8 cellular contexts compared by ENCODE assay signal in the genomic region with DNA sequence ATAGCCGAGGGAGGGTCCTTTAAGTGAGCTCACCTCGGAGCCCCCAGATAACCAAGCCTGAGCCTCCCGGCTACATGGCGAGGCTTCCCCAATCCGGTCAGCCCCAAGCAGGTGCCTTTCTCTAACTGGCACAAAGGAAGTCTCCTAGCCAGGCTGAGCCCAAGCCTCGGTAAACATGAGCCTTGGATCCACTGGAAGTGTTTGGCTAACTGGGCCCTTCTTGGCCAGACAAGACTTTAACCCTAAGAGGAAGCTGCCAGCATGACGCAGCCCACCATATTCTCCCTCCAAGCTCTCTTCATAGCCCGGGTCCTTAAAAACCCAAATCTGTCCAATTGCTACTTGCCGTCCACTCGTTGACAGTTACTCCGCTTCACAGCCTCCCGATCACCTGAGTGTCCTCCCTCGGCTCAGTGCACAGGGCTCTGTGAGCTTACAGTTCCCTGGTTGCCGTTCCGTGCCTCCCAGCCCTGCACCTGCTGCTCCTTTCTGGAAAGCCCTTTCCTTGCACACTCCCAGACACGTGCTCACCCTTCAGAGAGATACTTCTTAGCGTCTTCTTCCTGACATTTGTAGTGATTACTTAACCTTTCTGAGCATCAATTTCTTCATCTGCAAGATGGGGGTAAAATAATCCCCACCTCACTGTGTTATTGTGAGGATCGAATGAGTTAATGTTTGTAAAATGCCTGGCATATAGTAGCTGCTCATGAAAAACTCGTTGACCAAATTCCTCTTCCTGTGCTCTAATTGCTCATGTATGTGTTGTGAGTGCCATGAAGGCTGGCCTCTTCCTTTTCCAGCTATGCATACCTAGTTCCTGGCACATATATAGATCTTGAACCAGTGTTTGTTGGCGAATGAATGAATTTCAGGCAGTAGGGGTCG. TPM values are rescaled to one million over a fixed set of nuclear protein-coding genes. Genes with fewer than 3 reads are reported as not detected.
DNase-seq lines count a peak whose midpoint lies in the region; ATAC-seq and TF ChIP-seq lines count a peak whose summit lies in the region.

No MANE protein-coding gene starts in this region.

- H3K27ac ChIP-seq in right lobe of liver (peak overlapping the region; percentile 86 to 96 (median 90)), upper lobe of left lung (peak overlapping the region; percentile 89 to 96 (median 94))

- H3K9me3 ChIP-seq in adipocyte (ENCODE audit: control insufficient read depth, low read length) (no peaks in the 10 kb centered on the region), right lobe of liver (no peaks in the 10 kb centered on the region), upper lobe of left lung (no peaks in the 10 kb centered on the region)

- DNase-seq in activated T-cell treated with anti-CD3 and anti-CD28 coated beads, Interleukin-2, amount 50 U/mL, for 72 hours = no peak
- no peak for DNase-seq in activated T-cell treated with anti-CD3 and anti-CD28 coated beads, Interleukin-2, amount 50 U/mL, for 48 hours
- DNase-seq in adipocyte (ENCODE audit: low read depth) (no peak), right lobe of liver (no peak), upper lobe of left lung (peak in 1 of 2 donors; percentile 35), NK-92 (lab: John Stamatoyannopoulos, UW; ENCODE audit: unreplicated experiment) (no peak)
- no peak for DNase-seq in activated effector memory CD4-positive, alpha-beta T cell treated with anti-CD3 and anti-CD28 coated beads, Interleukin-2, amount 50 U/mL, for 16 hours

- TF ChIP-seq EP300 in upper lobe of left lung (IDR thresholded peaks at IDR 0.05) = no peak

- 68% methylated on average over 9 of the region's 21 CpGs for WGBS in right lobe of liver (ENCODE audit: insufficient coverage, low coverage, low lambda C conversion rate, missing lambda C conversion rate)
- 65 to 77% methylated on average over 17 to 21 of the region's 21 CpGs for WGBS in upper lobe of left lung, 2 donors

- H3K4me1 ChIP-seq in adipocyte (ENCODE audit: control insufficient read depth, insufficient read depth, low read length) (peaks cover 20% of the 10 kb centered on the region), right lobe of liver (peaks cover 0 to 32% (median 12%) of the 10 kb centered on the region in 4 donors), upper lobe of left lung (peaks cover 48 to 57% (median 50%) of the 10 kb centered on the region in 4 donors)

- TF ChIP-seq POLR2A in right lobe of liver (IDR thresholded peaks at IDR 0.05) (no peak), upper lobe of left lung (IDR thresholded peaks at IDR 0.05) (no peak)

- no peaks in the 10 kb centered on the region for H3K9me3 Mint-ChIP-seq in activated T-cell treated with anti-CD3 and anti-CD28 coated beads, Interleukin-2, amount 50 U/mL, for 72 hours

- peaks cover 47% of the 10 kb centered on the region for H3K4me1 Mint-ChIP-seq in activated T-cell treated with anti-CD3 and anti-CD28 coated beads, Interleukin-2, amount 50 U/mL, for 72 hours (ENCODE audit: low read depth)

- no peak for ATAC-seq in activated T-cell treated with anti-CD3 and anti-CD28 coated beads, Interleukin-2, amount 50 U/mL, for 72 hours (replicated peaks in 1 of 2)
- ATAC-seq in right lobe of liver (no peak), upper lobe of left lung (ENCODE audit: low FRiP score in 2 of 2) (peak; percentile 0 to 1), HG03378 (IDR thresholded peaks at IDR 0.05; ENCODE audit: unreplicated experiment) (no peak)

- no peaks in the 10 kb centered on the region for H3K27me3 Mint-ChIP-seq in activated T-cell treated with anti-CD3 and anti-CD28 coated beads, Interleukin-2, amount 50 U/mL, for 72 hours (ENCODE audit: low read depth)

- H3K4me3 Mint-ChIP-seq in activated T-cell treated with anti-CD3 and anti-CD28 coated beads, Interleukin-2, amount 50 U/mL, for 72 hours = peak overlapping the region; percentile 62 to 73

- no peaks in the 10 kb centered on the region for H3K36me3 Mint-ChIP-seq in activated T-cell treated with anti-CD3 and anti-CD28 coated beads, Interleukin-2, amount 50 U/mL, for 72 hours (ENCODE audit: insufficient read depth in 2 of 2)

- intact Hi-C loops in right lobe of liver (cut with DNase I) = no loop called here

- H3K27ac Mint-ChIP-seq in activated T-cell treated with anti-CD3 and anti-CD28 coated beads, Interleukin-2, amount 50 U/mL, for 72 hours = peak overlapping the region; percentile 5

- H3K9ac ChIP-seq in adipocyte (ENCODE audit: low read length) = peak overlapping the region; percentile 54

- TF ChIP-seq CTCF in right lobe of liver (IDR thresholded peaks at IDR 0.05) (no peak), upper lobe of left lung (IDR thresholded peaks at IDR 0.05) (no peak)

- H3K4me3 ChIP-seq in adipocyte (ENCODE audit: low read length) (peak overlapping the region; percentile 69), right lobe of liver (peak overlapping the region in 2 of 3 donors; percentile 43 to 45), upper lobe of left lung (peak overlapping the region in 3 of 4 donors; percentile 45 to 56 (median 54))

- H3K36me3 ChIP-seq in adipocyte (ENCODE audit: control insufficient read depth, insufficient read depth, low read length, severe bottlenecking) = no peaks in the 10 kb centered on the region
- H3K36me3 ChIP-seq in right lobe of liver = no peaks in the 10 kb centered on the region
- no peaks in the 10 kb centered on the region for H3K36me3 ChIP-seq in upper lobe of left lung

- H3K27me3 ChIP-seq in adipocyte (replicated peaks; ENCODE audit: control insufficient read depth, insufficient read depth, low read length) = no peaks in the 10 kb centered on the region
- no peaks in the 10 kb centered on the region for H3K27me3 ChIP-seq in right lobe of liver
- H3K27me3 ChIP-seq in upper lobe of left lung = no peaks in the 10 kb centered on the region

RNA-seq across cellular contexts. Expression of a gene that starts 25.6 kb away (rescaled TPM):
- 100 to 1,000 TPM; 115 TPM for total RNA-seq in activated T-cell treated with anti-CD3 and anti-CD28 coated beads, Interleukin-2, amount 50 U/mL, for 72 hours
- 10 to 100 TPM; 56.0 to 94.8 (median 67.2) TPM for total RNA-seq in right lobe of liver
- total RNA-seq in upper lobe of left lung = 10 to 100 TPM; 30.4 to 69.5 (median 53.6) TPM

RNA-seq across cellular contexts. Expression of a gene that starts 51.0 kb away (rescaled TPM):
- 10 to 100 TPM; 12.6 to 19.3 TPM for total RNA-seq in activated T-cell treated with anti-CD3 and anti-CD28 coated beads, Interleukin-2, amount 50 U/mL, for 72 hours
- total RNA-seq in right lobe of liver (10 to 100 TPM in 4 of 6 experiments, 1 to 10 TPM in 2; 9.6 to 14.0 (median 11.8) TPM), upper lobe of left lung (10 to 100 TPM in 4 of 6 donors, 1 to 10 TPM in 2; 6.0 to 27.2 (median 12.9) TPM)

Comparison
In these comparisons a context has a peak if more than half of its experiments do, and no peak if none do; other contexts are left out.
1. ATAC-seq: peak in upper lobe of left lung (2 of 2); none in activated T-cell treated with anti-CD3 and anti-CD28 coated beads, Interleukin-2, amount 50 U/mL, for 72 hours (0 of 2), right lobe of liver (0 of 4) and HG03378 (single experiment).
2. Peak in every context shown above with its lines, with median percentiles within 50 percentile points of each other: H3K4me3 ChIP-seq.